Comparison of ENCODE assay signal across 15 cellular contexts in the genomic region with DNA sequence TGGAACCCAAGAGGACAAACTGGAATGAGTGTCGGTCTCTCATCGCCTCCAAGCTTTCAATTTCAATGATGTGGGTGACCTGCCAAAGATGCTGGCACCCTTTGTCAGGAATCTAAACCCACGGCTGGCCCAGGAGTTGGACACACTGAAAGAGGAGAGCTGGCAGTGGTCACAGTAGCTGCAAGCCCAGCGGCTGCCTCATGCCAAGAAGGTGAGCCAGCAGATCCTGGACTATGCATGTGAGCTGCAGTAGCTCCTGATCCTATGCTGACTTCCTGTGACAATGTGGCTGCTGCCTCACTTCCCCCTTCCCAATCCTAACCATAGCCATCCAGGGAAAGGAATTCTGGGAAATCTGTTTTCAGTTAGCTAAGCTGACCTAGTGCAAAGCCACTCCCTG.
DNase-seq lines count a peak whose midpoint lies in the region; ATAC-seq and TF ChIP-seq lines count a peak whose summit lies in the region.
"Had no signal": no experiment of that assay in that cellular context is flagged by ENCODE, and none has a peak within 500 bp of the region (broad histone marks: within the 10 kb centered on the region; RNA-seq: fewer than 3 reads in every experiment).

No MANE protein-coding gene starts in this region.

- intact Hi-C loops in CD8-positive, alpha-beta T cell (cut with DNase I, micrococcal nuclease) = loop anchor here in 1 of 2 experiments (5.0 kb wide), 1 partner anchor 250 kb away; no protein-coding TSS in a partner anchor
- intact Hi-C loops in natural killer cell (cut with micrococcal nuclease) = loop anchor here (5.0 kb wide), 1 partner anchor 35 kb away; no protein-coding TSS in a partner anchor
- intact Hi-C loops in activated T-helper 2 cell treated with anti-CD3 and anti-CD28 coated beads, Interferon-gamma antibody, Interleukin-2, Interleukin-4, amounts not matched to agents 10 μg/mL and 5 μg/mL and 100 μg/mL, durations not matched to agents 14 hours and 24 hours and 36 hours (cut with micrococcal nuclease) = no loop called here

- no peak for ATAC-seq in CD8-positive, alpha-beta T cell
- ATAC-seq in central memory CD8-positive, alpha-beta T cell (replicated peaks; ENCODE audit: extremely low read depth, poor library complexity, severe bottlenecking) = no peak
- no peak for ATAC-seq in natural killer cell
- ATAC-seq in GM21381 (IDR thresholded peaks at IDR 0.05; ENCODE audit: unreplicated experiment) = no peak
- ATAC-seq in left lobe of liver = no peak
- no peak for ATAC-seq in GM21526 (IDR thresholded peaks at IDR 0.05; ENCODE audit: low FRiP score, unreplicated experiment)
- ATAC-seq: heart left ventricle had no signal

- no peaks in the 10 kb centered on the region for H3K9me3 ChIP-seq in CD8-positive, alpha-beta T cell (ENCODE audit: low read length)
- H3K9me3 ChIP-seq in KOPT-K1 (ENCODE audit: insufficient read depth, low read length, poor library complexity, severe bottlenecking) = no peaks in the 10 kb centered on the region
- H3K9me3 ChIP-seq: heart left ventricle, sigmoid colon had no signal

- peaks cover 66% of the 10 kb centered on the region for H3K4me1 Mint-ChIP-seq in CD8-positive, alpha-beta T cell (ENCODE audit: low read depth)
- peaks cover 52% of the 10 kb centered on the region for H3K4me1 Mint-ChIP-seq in central memory CD8-positive, alpha-beta T cell
- H3K4me1 Mint-ChIP-seq in natural killer cell = peaks cover 69% of the 10 kb centered on the region in 2 donors
- H3K4me1 Mint-ChIP-seq in activated T-helper 2 cell treated with anti-CD3 and anti-CD28 coated beads, Interferon-gamma antibody, Interleukin-2, Interleukin-4, amounts not matched to agents 10 μg/mL and 5 μg/mL and 100 μg/mL, durations not matched to agents 14 hours and 24 hours and 36 hours (ENCODE audit: low read depth) = peaks cover 52% of the 10 kb centered on the region

- no peaks in the 10 kb centered on the region for H3K36me3 Mint-ChIP-seq in CD8-positive, alpha-beta T cell
- no peaks in the 10 kb centered on the region for H3K36me3 Mint-ChIP-seq in central memory CD8-positive, alpha-beta T cell (ENCODE audit: insufficient read depth)
- no peaks in the 10 kb centered on the region for H3K36me3 Mint-ChIP-seq in natural killer cell
- no peaks in the 10 kb centered on the region for H3K36me3 Mint-ChIP-seq in activated T-helper 2 cell treated with anti-CD3 and anti-CD28 coated beads, Interferon-gamma antibody, Interleukin-2, Interleukin-4, amounts not matched to agents 10 μg/mL and 5 μg/mL and 100 μg/mL, durations not matched to agents 14 hours and 24 hours and 36 hours (ENCODE audit: low read depth)

- no peak overlapping the region for H3K4me3 Mint-ChIP-seq in CD8-positive, alpha-beta T cell
- no peak overlapping the region for H3K4me3 Mint-ChIP-seq in central memory CD8-positive, alpha-beta T cell
- no peak overlapping the region for H3K4me3 Mint-ChIP-seq in natural killer cell
- H3K4me3 Mint-ChIP-seq in activated T-helper 2 cell treated with anti-CD3 and anti-CD28 coated beads, Interferon-gamma antibody, Interleukin-2, Interleukin-4, amounts not matched to agents 10 μg/mL and 5 μg/mL and 100 μg/mL, durations not matched to agents 14 hours and 24 hours and 36 hours (ENCODE audit: low read depth) = no peak overlapping the region
- H3K4me3 Mint-ChIP-seq: nephron had no signal

- H3K27me3 ChIP-seq in CD8-positive, alpha-beta T cell (ENCODE audit: insufficient read depth, low read length) = no peaks in the 10 kb centered on the region
- H3K27me3 ChIP-seq: sigmoid colon had no signal

- peak overlapping the region; percentile 89 for H3K27ac Mint-ChIP-seq in CD8-positive, alpha-beta T cell
- H3K27ac Mint-ChIP-seq in central memory CD8-positive, alpha-beta T cell (ENCODE audit: low read depth) = peak overlapping the region; percentile 36
- peak overlapping the region; percentile 61 to 82 for H3K27ac Mint-ChIP-seq in natural killer cell
- no peak overlapping the region for H3K27ac Mint-ChIP-seq in activated T-helper 2 cell treated with anti-CD3 and anti-CD28 coated beads, Interferon-gamma antibody, Interleukin-2, Interleukin-4, amounts not matched to agents 10 μg/mL and 5 μg/mL and 100 μg/mL, durations not matched to agents 14 hours and 24 hours and 36 hours
- H3K27ac Mint-ChIP-seq: nephron had no signal

- H3K27ac ChIP-seq in CD8-positive, alpha-beta T cell (ENCODE audit: low read depth, low read length) = no peak overlapping the region
- H3K27ac ChIP-seq in KOPT-K1 (ENCODE audit: low read depth, low read length, poor library complexity, severe bottlenecking) = peak overlapping the region; percentile 92
- H3K27ac ChIP-seq: heart left ventricle, sigmoid colon had no signal

- no peak overlapping the region for H3K4me3 ChIP-seq in CD8-positive, alpha-beta T cell (ENCODE audit: low read depth, low read length)
- H3K4me3 ChIP-seq: heart left ventricle, sigmoid colon had no signal

- no peaks in the 10 kb centered on the region for H3K9me3 Mint-ChIP-seq in CD8-positive, alpha-beta T cell
- H3K9me3 Mint-ChIP-seq in central memory CD8-positive, alpha-beta T cell = no peaks in the 10 kb centered on the region
- H3K9me3 Mint-ChIP-seq in natural killer cell = peaks cover 0 to 2% of the 10 kb centered on the region in 2 donors
- H3K9me3 Mint-ChIP-seq in activated T-helper 2 cell treated with anti-CD3 and anti-CD28 coated beads, Interferon-gamma antibody, Interleukin-2, Interleukin-4, amounts not matched to agents 10 μg/mL and 5 μg/mL and 100 μg/mL, durations not matched to agents 14 hours and 24 hours and 36 hours = no peaks in the 10 kb centered on the region
- H3K9me3 Mint-ChIP-seq: nephron had no signal

- DNase-seq in CD8-positive, alpha-beta T cell = no peak
- DNase-seq in central memory CD8-positive, alpha-beta T cell (ENCODE audit: low spot score in 2 of 2) = no peak
- DNase-seq in natural killer cell (no peak), left lobe of liver (ENCODE audit: low spot score) (no peak)
- no peak for DNase-seq in activated T-helper 2 cell treated with anti-CD3 and anti-CD28 coated beads, Interferon-gamma antibody, Interleukin-2, Interleukin-4, amounts not matched to agents 10 μg/mL and 5 μg/mL and 100 μg/mL, durations not matched to agents 14 hours and 24 hours and 36 hours (ENCODE audit: low spot score)
- DNase-seq: activated CD4-positive, alpha-beta T cell treated with anti-CD3 and anti-CD28 coated beads, Interleukin-2, amount 50 U/mL, for 4 hours; Karpas-422; NCI-H187 treated with DMSO at 0.1 percent for 48 hours; NCI-H526 treated with DMSO at 0.1 percent for 48 hours; sigmoid colon had no signal

- CTCF ChIA-PET in CD8-positive, alpha-beta T cell (lab: Charles Lee) = interaction anchor here (0.8 to 1.8 kb wide), 3 partner anchors 43 to 299 kb away, joined by 3 to 8 read pairs (median 7); no protein-coding TSS in a partner anchor

- H3K36me3 ChIP-seq in CD8-positive, alpha-beta T cell (ENCODE audit: insufficient read depth, low read length) = no peaks in the 10 kb centered on the region
- no peaks in the 10 kb centered on the region for H3K36me3 ChIP-seq in KOPT-K1 (ENCODE audit: insufficient read depth, low read length)
- H3K36me3 ChIP-seq: heart left ventricle, sigmoid colon had no signal

- no peaks in the 10 kb centered on the region for H3K27me3 Mint-ChIP-seq in CD8-positive, alpha-beta T cell (ENCODE audit: low read depth)
- H3K27me3 Mint-ChIP-seq in central memory CD8-positive, alpha-beta T cell = no peaks in the 10 kb centered on the region
- H3K27me3 Mint-ChIP-seq in natural killer cell (ENCODE audit: low read depth in 2 of 2) = no peaks in the 10 kb centered on the region
- no peaks in the 10 kb centered on the region for H3K27me3 Mint-ChIP-seq in activated T-helper 2 cell treated with anti-CD3 and anti-CD28 coated beads, Interferon-gamma antibody, Interleukin-2, Interleukin-4, amounts not matched to agents 10 μg/mL and 5 μg/mL and 100 μg/mL, durations not matched to agents 14 hours and 24 hours and 36 hours (ENCODE audit: low read depth)

- peaks cover 68% of the 10 kb centered on the region for H3K4me1 ChIP-seq in CD8-positive, alpha-beta T cell (ENCODE audit: insufficient read depth, low read length)
- H3K4me1 ChIP-seq: sigmoid colon had no signal

- TF ChIP-seq CTCF in CD8-positive, alpha-beta T cell (IDR thresholded peaks at IDR 0.05) = no peak
- TF ChIP-seq CTCF in natural killer cell (IDR thresholded peaks at IDR 0.05) = no peak

- POLR2A ChIA-PET in CD8-positive, alpha-beta T cell (lab: Charles Lee) = no interaction called here
